ENCODE assay signal across 35 cellular contexts in the genomic region with DNA sequence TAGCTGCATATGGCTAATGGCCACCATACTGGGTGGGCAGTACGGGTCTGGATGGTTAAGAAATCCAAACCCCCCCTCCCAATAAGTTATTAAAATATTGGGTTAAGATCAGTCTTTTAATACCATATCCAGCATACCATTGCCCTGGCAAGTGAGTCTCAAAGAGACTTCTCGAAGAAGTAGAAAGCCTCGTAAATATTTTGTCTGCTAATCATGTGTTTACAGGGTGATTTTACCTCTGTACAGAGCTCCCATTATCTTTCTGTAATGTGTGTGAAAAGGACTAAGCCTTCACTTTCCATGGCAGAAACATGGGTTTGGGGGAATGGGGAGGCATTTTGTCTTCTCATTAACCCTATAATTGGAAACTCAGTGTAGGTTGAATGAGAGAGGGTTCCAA.
"Had no signal": no experiment of that assay in that cellular context is flagged by ENCODE, and none has a peak within 500 bp of the region (broad histone marks: within the 10 kb centered on the region; RNA-seq: fewer than 3 reads in every experiment).

No MANE protein-coding gene starts in this region.

- H3K4me3 ChIP-seq: MG63 had no signal

- H3K9me3 ChIP-seq: MG63 had no signal

- H3K27ac ChIP-seq: KMS-11 had no signal

- H3K27me3 ChIP-seq: MG63 had no signal

- H3K36me3 ChIP-seq: MG63 had no signal

- H3K9ac ChIP-seq: KMS-11 had no signal

- DNase-seq: Karpas-422, Kasumi-1, KG1, MG63, MM.1S, MV-4-11, NCI-H1048, NCI-H1092, NCI-H1092 treated with DMSO at 0.1 percent for 48 hours, NCI-H1105, NCI-H1105 treated with DMSO at 0.1 percent for 48 hours, NCI-H1417, NCI-H1417 treated with DMSO at 0.1 percent for 48 hours, NCI-H1436, NCI-H1436 treated with DMSO at 0.1 percent for 48 hours, NCI-H146, NCI-H1694, NCI-H1694 treated with DMSO at 0.1 percent for 48 hours, NCI-H187 treated with DMSO at 0.1 percent for 48 hours, NCI-H1930, NCI-H2029, NCI-H2029 treated with DMSO at 0.1 percent for 48 hours, NCI-H2081, NCI-H2081 treated with DMSO at 0.1 percent for 48 hours, NCI-H2107, NCI-H2171, NCI-H2171 treated with DMSO at 0.1 percent for 48 hours, NCI-H2227 treated with DMSO at 0.1 percent for 48 hours, NCI-H226, NCI-H345, NCI-H446, NCI-H446 treated with DMSO at 0.1 percent for 48 hours, NCI-H510A, NCI-H510A treated with DMSO at 0.1 percent for 48 hours had no signal

- H3K4me2 ChIP-seq: KMS-11 had no signal
